8 cellular contexts compared by ENCODE assay signal in the genomic region with DNA sequence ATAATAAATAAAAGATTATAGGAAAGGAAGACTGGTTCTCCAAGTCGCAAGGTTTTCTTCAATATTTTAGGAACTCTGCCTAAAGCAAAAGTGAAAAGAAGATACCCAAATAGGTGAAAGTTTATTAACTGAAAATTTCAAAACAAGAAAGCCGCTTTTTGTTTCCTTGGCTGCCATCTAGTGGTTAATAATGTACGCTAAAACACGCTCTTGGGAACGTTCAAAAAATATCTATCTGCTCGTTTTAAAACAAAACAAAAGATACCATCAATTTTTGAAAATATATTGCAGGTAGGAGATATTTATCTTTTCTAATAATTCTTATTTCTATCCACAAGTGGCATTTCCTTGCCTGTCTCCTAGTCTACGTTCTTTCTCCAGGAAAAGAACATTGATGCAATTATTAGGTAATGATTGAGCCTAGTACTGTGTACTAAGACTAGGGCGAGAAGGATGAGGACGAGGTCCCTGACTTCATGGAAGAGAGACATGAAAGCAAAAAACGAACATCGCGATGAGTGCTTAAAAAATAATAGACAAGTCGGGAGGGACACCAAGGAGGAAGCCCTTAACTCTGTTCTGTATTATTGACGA.
A peak's percentile ranks its signal among the peaks of the same experiment; 100 is the strongest.
DNase-seq lines count a peak whose midpoint lies in the region; ATAC-seq and TF ChIP-seq lines count a peak whose summit lies in the region.

No MANE protein-coding gene starts in this region.

- H3K27ac Mint-ChIP-seq in nephron progenitor cell: no peak overlapping the region

- ATAC-seq in GM18868 (IDR thresholded peaks at IDR 0.05; ENCODE audit: unreplicated experiment) (no peak), GM18505 (IDR thresholded peaks at IDR 0.05; ENCODE audit: unreplicated experiment) (no peak), HG03159 (IDR thresholded peaks at IDR 0.05; ENCODE audit: unreplicated experiment) (no peak)

- no peak for TF ChIP-seq POLR2A in GM18505 (IDR thresholded peaks at IDR 0.05; ENCODE audit: borderline replicate concordance, extremely low read depth, insufficient read depth, insufficient read length)

- DNase-seq in GM12864 (ENCODE audit: low read depth) (no peak), NCI-H345 treated with DMSO at 0.1 percent for 48 hours (lab: John Stamatoyannopoulos, UW; ENCODE audit: unreplicated experiment) (peak; percentile 39), colonic mucosa (no peak), nephron progenitor cell (peak; percentile 6)

- intact Hi-C loops in colonic mucosa (cut with DNase I): loop anchor here (2.0 to 5.0 kb wide), 2 partner anchors 135 to 179 kb away; no protein-coding TSS in a partner anchor

- H3K4me3 ChIP-seq in GM12864 (ENCODE audit: low read depth, low read length) (no peak overlapping the region), colonic mucosa (no peak overlapping the region)

- no peak overlapping the region for H3K4me3 Mint-ChIP-seq in nephron progenitor cell

- no peaks in the 10 kb centered on the region for H3K36me3 Mint-ChIP-seq in nephron progenitor cell (ENCODE audit: low read depth)

- no peak overlapping the region for H3K9ac ChIP-seq in colonic mucosa (ENCODE audit: low read depth in 2 of 2, low read length in 2 of 2)

- no peaks in the 10 kb centered on the region for H3K36me3 ChIP-seq in colonic mucosa

- H3K4me1 ChIP-seq in colonic mucosa: no peaks in the 10 kb centered on the region

- peaks cover 34% of the 10 kb centered on the region for H3K4me1 Mint-ChIP-seq in nephron progenitor cell

- TF ChIP-seq CTCF in 22Rv1 (IDR thresholded peaks at IDR 0.05) (peak; percentile 78), GM12864 (IDR thresholded peaks at IDR 0.05; ENCODE audit: low read depth, low read length, missing control alignments) (peak; percentile 53), colonic mucosa (IDR thresholded peaks at IDR 0.05) (peak; percentile 55), nephron progenitor cell (IDR thresholded peaks at IDR 0.05) (peak; percentile 79)

- H3K27me3 Mint-ChIP-seq in nephron progenitor cell (ENCODE audit: low read depth, poor library complexity): no peaks in the 10 kb centered on the region

- H3K27me3 ChIP-seq in colonic mucosa: no peaks in the 10 kb centered on the region

- no peaks in the 10 kb centered on the region for H3K9me3 Mint-ChIP-seq in nephron progenitor cell

- H3K27ac ChIP-seq in 22Rv1 (no peak overlapping the region), colonic mucosa (no peak overlapping the region)

- no peaks in the 10 kb centered on the region for H3K9me3 ChIP-seq in colonic mucosa

Comparison
In these comparisons a context has a peak if more than half of its experiments do, and no peak if none do; other contexts are left out.
1. DNase-seq: peak in NCI-H345 treated with DMSO at 0.1 percent for 48 hours (single experiment) and nephron progenitor cell (single experiment); none in GM12864 (single experiment) and colonic mucosa (single experiment).
2. Peak in every context shown above with its lines, with median percentiles within 50 percentile points of each other: CTCF ChIP-seq.